7 cellular contexts compared by ENCODE assay signal in the genomic region with DNA sequence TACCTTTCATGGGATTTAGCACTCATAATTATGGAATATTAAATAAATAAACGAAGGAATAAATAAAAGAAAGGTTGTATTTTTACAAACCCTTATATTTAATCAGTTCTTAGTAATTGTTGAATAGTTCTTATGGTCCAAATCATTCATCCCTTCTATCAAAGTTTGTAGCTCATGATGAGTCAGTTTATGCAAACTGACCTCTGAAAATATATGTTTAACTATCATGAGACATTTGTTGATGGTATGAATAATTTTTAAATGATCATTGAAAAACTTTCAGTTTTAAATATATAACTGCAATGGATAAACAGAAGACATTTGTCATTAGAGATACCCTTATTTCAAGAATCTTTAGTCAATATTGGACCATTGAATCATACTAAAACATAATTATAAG.
"Had no signal": no experiment of that assay in that cellular context is flagged by ENCODE, and none has a peak within 500 bp of the region (broad histone marks: within the 10 kb centered on the region; RNA-seq: fewer than 3 reads in every experiment).

No MANE protein-coding gene starts in this region.

- ATAC-seq: HepG2, K562 had no signal

- DNase-seq: IMR-90, KBM-7, KG1 had no signal

- H3K4me3 ChIP-seq: K562 had no signal

- FAIRE-seq: HepG2, HTR-8/SVneo, K562 had no signal

- H3K27ac ChIP-seq: HL-60 had no signal
